27 cellular contexts compared by ENCODE assay signal in genomic region chr18:23623040-23623439, GRCh38.
"Had no signal": no experiment of that assay in that cellular context is flagged by ENCODE, and none has a peak within 500 bp of the region (broad histone marks: within the 10 kb centered on the region; RNA-seq: fewer than 3 reads in every experiment).

No MANE protein-coding gene starts in this region.

- ATAC-seq: activated CD8-positive, alpha-beta T cell treated with anti-CD3 and anti-CD28 coated beads for 36 hours; body of pancreas had no signal

- DNase-seq: activated B cell treated with CpG ODN at 0.5 μM for 24 hours; activated CD4-positive, alpha-beta memory T cell treated with anti-CD3 and anti-CD28 coated beads for 36 hours; activated CD4-positive, alpha-beta T cell treated with anti-CD3 and anti-CD28 coated beads for 4 hours; activated CD4-positive, alpha-beta T cell treated with anti-CD3 and anti-CD28 coated beads, Interleukin-2, amount 10 ng/mL, durations not matched to agents 24 days and 14 days; activated CD4-positive, alpha-beta T cell treated with anti-CD3 and anti-CD28 coated beads, Interleukin-2, amount 50 U/mL, for 1 hour; activated CD4-positive, alpha-beta T cell treated with anti-CD3 and anti-CD28 coated beads, Interleukin-2, amount 50 U/mL, for 4 hours; activated CD4-positive, CD25-positive, alpha-beta regulatory T cell treated with anti-CD3 and anti-CD28 coated beads, Interleukin-2, amount 50 U/mL, for 72 hours; activated CD8-positive, alpha-beta memory T cell treated with anti-CD3 and anti-CD28 coated beads, Interleukin-2, amount 50 U/mL, for 4 hours; activated CD8-positive, alpha-beta T cell treated with anti-CD3 and anti-CD28 coated beads for 36 hours; activated effector memory CD4-positive, alpha-beta T cell treated with anti-CD3 and anti-CD28 coated beads, Interleukin-2, amount 50 U/mL, for 16 hours; activated gamma-delta T cell treated with Interleukin-2 at 50 U/mL for 16 hours; activated naive CD4-positive, alpha-beta T cell; activated naive CD4-positive, alpha-beta T cell treated with anti-CD3 and anti-CD28 coated beads for 36 hours; activated naive CD4-positive, alpha-beta T cell treated with anti-CD3 and anti-CD28 coated beads, Interleukin-2, amount 50 U/mL, for 16 hours; activated naive CD8-positive, alpha-beta T cell treated with anti-CD3 and anti-CD28 coated beads for 36 hours; activated T-cell treated with anti-CD3 and anti-CD28 coated beads for 4 hours; activated T-cell treated with anti-CD3 and anti-CD28 coated beads, Interleukin-2, amount 50 U/mL, for 1 hour; activated T-cell treated with anti-CD3 and anti-CD28 coated beads, Interleukin-2, amount 50 U/mL, for 4 hours; activated T-cell treated with anti-CD3 and anti-CD28 coated beads, Interleukin-2, amount 50 U/mL, for 72 hours; adrenal gland; amniotic stem cell; aorta; body of pancreas; brain microvascular endothelial cell; central memory CD4-positive, alpha-beta T cell; T-helper 2 cell; T-helper 9 cell had no signal
